In genomic region chr4:155973639-155974475, GRCh38 we compare ENCODE assay signal across 9 cellular contexts. TPM values are rescaled to one million over a fixed set of nuclear protein-coding genes. Genes with fewer than 3 reads are reported as not detected.
DNase-seq lines count a peak whose midpoint lies in the region; ATAC-seq and TF ChIP-seq lines count a peak whose summit lies in the region.
"Had no signal": no experiment of that assay in that cellular context is flagged by ENCODE, and none has a peak within 500 bp of the region (broad histone marks: within the 10 kb centered on the region; RNA-seq: fewer than 3 reads in every experiment).

No MANE protein-coding gene starts in this region.

- ATAC-seq in GM18508 (IDR thresholded peaks at IDR 0.05; ENCODE audit: insufficient read depth, unreplicated experiment): peak; percentile 11
- peak; percentile 26 for ATAC-seq in GM21825 (IDR thresholded peaks at IDR 0.05; ENCODE audit: unreplicated experiment)
- peak; percentile 29 for ATAC-seq in HG03460 (IDR thresholded peaks at IDR 0.05; ENCODE audit: unreplicated experiment)
- ATAC-seq: lower lobe of right lung had no signal

- no peak overlapping the region for H3K4me3 ChIP-seq in fibroblast of villous mesenchyme (ENCODE audit: low read depth, low read length)
- H3K4me3 ChIP-seq: lower lobe of right lung had no signal

- H3K9me3 Mint-ChIP-seq in nephron progenitor cell: peaks cover 14% of the 10 kb centered on the region

- TF ChIP-seq CTCF in fibroblast of villous mesenchyme (IDR thresholded peaks at IDR 0.05; ENCODE audit: insufficient read depth, low read depth, low read length) (no peak), nephron progenitor cell (IDR thresholded peaks at IDR 0.05) (no peak)

- DNase-seq in fibroblast of villous mesenchyme (ENCODE audit: low read depth) (peak; percentile 29), G401 (ENCODE audit: low spot score) (no peak), NCI-H1105 treated with DMSO at 0.1 percent for 48 hours (lab: John Stamatoyannopoulos, UW) (no peak), nephron progenitor cell (no peak)
- DNase-seq in NK-92 treated with Interleukin-12 subunit alpha and Interleukin-12 subunit beta, amount 100 ng/mL, for 24 hours (lab: John Stamatoyannopoulos, UW): no peak
- DNase-seq: lower lobe of right lung had no signal

- peaks cover 5% of the 10 kb centered on the region for H3K27me3 Mint-ChIP-seq in nephron progenitor cell (ENCODE audit: low read depth, poor library complexity)

- in situ Hi-C loops in G401 (cut with HindIII; ENCODE audit: low sequenced_read_pairs): no loop called here

- H3K4me1 Mint-ChIP-seq in nephron progenitor cell: no peaks in the 10 kb centered on the region

- H3K36me3 Mint-ChIP-seq in nephron progenitor cell (ENCODE audit: low read depth): no peaks in the 10 kb centered on the region

- no peak overlapping the region for H3K4me3 Mint-ChIP-seq in nephron progenitor cell

- no peak overlapping the region for H3K27ac Mint-ChIP-seq in nephron progenitor cell

RNA-seq across cellular contexts. Expression of gene CTSO, which starts 20.2 kb away (rescaled TPM):
- total RNA-seq in fibroblast of villous mesenchyme: 10.8 and 12.2 TPM in 2 replicates
- total RNA-seq in G401 (2014; rRNA removed; shearing (Covaris generic)): 14.9 and 15.1 TPM in 2 replicates
